In the genomic region with DNA sequence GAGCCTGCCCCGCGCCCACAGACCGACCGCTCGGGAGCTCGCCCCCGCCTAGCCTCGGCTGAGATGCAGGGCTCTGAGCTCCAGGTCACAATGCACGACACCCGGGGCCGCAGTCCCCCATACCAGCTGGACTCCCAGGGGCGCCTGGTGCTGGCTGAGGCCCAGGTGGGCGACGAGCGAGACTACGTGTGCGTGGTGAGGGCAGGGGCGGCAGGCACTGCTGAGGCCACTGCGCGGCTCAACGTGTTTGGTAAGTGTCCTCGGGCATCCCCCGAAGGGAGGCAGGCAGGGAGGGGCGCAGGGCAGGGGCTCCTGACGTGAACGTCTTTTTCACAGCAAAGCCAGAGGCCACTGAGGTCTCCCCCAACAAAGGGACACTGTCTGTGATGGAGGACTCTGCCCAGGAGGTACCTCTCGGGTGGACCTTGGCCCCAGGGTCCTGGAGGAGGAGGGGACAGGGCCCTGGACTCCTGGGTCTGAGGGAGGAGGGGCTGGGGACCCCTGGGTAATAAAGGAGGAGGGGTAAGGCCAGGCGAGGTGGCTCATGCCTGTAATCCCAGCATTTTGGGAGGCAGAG, we compare ENCODE assay signal across 35 cellular contexts. TPM values are rescaled to one million over a fixed set of nuclear protein-coding genes. Genes with fewer than 3 reads are reported as not detected.
"Had no signal": no experiment of that assay in that cellular context is flagged by ENCODE, and none has a peak within 500 bp of the region (broad histone marks: within the 10 kb centered on the region; RNA-seq: fewer than 3 reads in every experiment).

No MANE protein-coding gene starts in this region.

- ATAC-seq: activated CD4-positive, alpha-beta T cell treated with anti-CD3 and anti-CD28 coated beads for 36 hours; activated CD4-positive, CD25-positive, alpha-beta regulatory T cell treated with anti-CD3 and anti-CD28 coated beads, Interleukin-2, amount 50 U/mL, for 24 hours; activated naive CD8-positive, alpha-beta T cell treated with anti-CD3 and anti-CD28 coated beads, Interleukin-2, amount 50 U/mL, for 24 hours; activated T-cell treated with anti-CD3 and anti-CD28 coated beads, Interleukin-2, amount 50 U/mL, for 4 hours; Panc1; Right ventricle myocardium inferior; SK-N-SH treated with all-trans-retinoic acid at 6 μM for 48 hours; T-cell; T-helper 17 cell had no signal

- H3K4me3 Mint-ChIP-seq: activated CD4-positive, alpha-beta memory T cell treated with anti-CD3 and anti-CD28 coated beads for 36 hours; activated CD4-positive, alpha-beta T cell treated with anti-CD3 and anti-CD28 coated beads for 36 hours; activated naive CD4-positive, alpha-beta T cell treated with anti-CD3 and anti-CD28 coated beads, Interleukin-2, amount 10 ng/mL, durations not matched to agents 7 days and 5 days; activated naive CD8-positive, alpha-beta T cell; activated naive CD8-positive, alpha-beta T cell treated with anti-CD3 and anti-CD28 coated beads, Interleukin-2, amount 50 U/mL, for 24 hours; activated T-cell treated with anti-CD3 and anti-CD28 coated beads, Interleukin-2, amount 50 U/mL, for 4 hours; central memory CD8-positive, alpha-beta T cell; T-helper 17 cell had no signal

- H3K27ac Mint-ChIP-seq: activated CD4-positive, alpha-beta memory T cell treated with anti-CD3 and anti-CD28 coated beads for 36 hours; activated CD4-positive, alpha-beta T cell treated with anti-CD3 and anti-CD28 coated beads for 36 hours; activated naive CD8-positive, alpha-beta T cell; activated naive CD8-positive, alpha-beta T cell treated with anti-CD3 and anti-CD28 coated beads, Interleukin-2, amount 50 U/mL, for 24 hours; T-helper 17 cell had no signal

- H3K36me3 ChIP-seq: MG63 had no signal

- H3K36me3 Mint-ChIP-seq: activated CD4-positive, alpha-beta memory T cell treated with anti-CD3 and anti-CD28 coated beads for 36 hours; activated naive CD4-positive, alpha-beta T cell treated with anti-CD3 and anti-CD28 coated beads, Interleukin-2, amount 10 ng/mL, durations not matched to agents 7 days and 5 days; activated naive CD8-positive, alpha-beta T cell; T-cell had no signal

- H3K4me1 Mint-ChIP-seq: activated naive CD4-positive, alpha-beta T cell treated with anti-CD3 and anti-CD28 coated beads, Interleukin-2, amount 10 ng/mL, durations not matched to agents 7 days and 5 days; activated naive CD8-positive, alpha-beta T cell treated with anti-CD3 and anti-CD28 coated beads, Interleukin-2, amount 50 U/mL, for 24 hours; central memory CD8-positive, alpha-beta T cell had no signal

- H3K27me3 ChIP-seq: cardiac muscle cell, MG63 had no signal

- DNase-seq: activated CD4-positive, alpha-beta memory T cell treated with anti-CD3 and anti-CD28 coated beads for 36 hours; activated CD4-positive, alpha-beta T cell treated with anti-CD3 and anti-CD28 coated beads for 36 hours; activated CD4-positive, alpha-beta T cell treated with anti-CD3 and anti-CD28 coated beads, Interleukin-2, amount 50 U/mL, for 1 hour; activated CD8-positive, alpha-beta memory T cell treated with anti-CD3 and anti-CD28 coated beads, Interleukin-2, amount 50 U/mL, for 4 hours; activated effector memory CD4-positive, alpha-beta T cell treated with Interleukin-2 at 50 U/mL for 16 hours; activated naive CD4-positive, alpha-beta T cell treated with anti-CD3 and anti-CD28 coated beads, Interleukin-2, amount 10 ng/mL, durations not matched to agents 7 days and 5 days; activated naive CD8-positive, alpha-beta T cell treated with anti-CD3 and anti-CD28 coated beads, Interleukin-2, amount 50 U/mL, for 24 hours; activated T-cell treated with anti-CD3 and anti-CD28 coated beads for 4 hours; activated T-cell treated with anti-CD3 and anti-CD28 coated beads, Interleukin-2, amount 50 U/mL, for 4 hours; aorta; Kasumi-1; KG1; MG63; NCI-H1048; NCI-H1105 treated with DMSO at 0.1 percent for 48 hours; NCI-H1436; NCI-H1694; NCI-H1930; NCI-H2081 treated with DMSO at 0.1 percent for 48 hours; NCI-H345; NCI-H524 treated with DMSO at 0.1 percent for 48 hours; RPMI8226; SIG-M5; T-cell; T-helper 17 cell had no signal

- H3K27ac ChIP-seq: cardiac muscle cell had no signal

- H3K9me3 Mint-ChIP-seq: activated CD4-positive, alpha-beta memory T cell treated with anti-CD3 and anti-CD28 coated beads for 36 hours; activated naive CD4-positive, alpha-beta T cell treated with anti-CD3 and anti-CD28 coated beads, Interleukin-2, amount 10 ng/mL, durations not matched to agents 7 days and 5 days; activated naive CD8-positive, alpha-beta T cell treated with anti-CD3 and anti-CD28 coated beads, Interleukin-2, amount 50 U/mL, for 24 hours; activated T-cell treated with anti-CD3 and anti-CD28 coated beads, Interleukin-2, amount 50 U/mL, for 4 hours; central memory CD8-positive, alpha-beta T cell; T-cell had no signal

- H3K4me3 ChIP-seq: cardiac muscle cell, MG63 had no signal

- H3K9me3 ChIP-seq: MG63 had no signal

RNA-seq across cellular contexts. Expression of a gene that starts 3.3 kb away (rescaled TPM):
- total RNA-seq: activated CD4-positive, alpha-beta memory T cell treated with anti-CD3 and anti-CD28 coated beads for 36 hours; activated CD4-positive, alpha-beta T cell treated with anti-CD3 and anti-CD28 coated beads for 36 hours; T-helper 17 cell had no signal

RNA-seq across cellular contexts. Expression of a gene that starts 34.5 kb away (rescaled TPM):
- total RNA-seq: activated CD4-positive, alpha-beta memory T cell treated with anti-CD3 and anti-CD28 coated beads for 36 hours; activated CD4-positive, alpha-beta T cell treated with anti-CD3 and anti-CD28 coated beads for 36 hours; aorta; cardiac muscle cell; chondrocyte; NCI-H460; Right ventricle myocardium inferior; SK-MEL-5; T-helper 17 cell had no signal
